In the genomic region with DNA sequence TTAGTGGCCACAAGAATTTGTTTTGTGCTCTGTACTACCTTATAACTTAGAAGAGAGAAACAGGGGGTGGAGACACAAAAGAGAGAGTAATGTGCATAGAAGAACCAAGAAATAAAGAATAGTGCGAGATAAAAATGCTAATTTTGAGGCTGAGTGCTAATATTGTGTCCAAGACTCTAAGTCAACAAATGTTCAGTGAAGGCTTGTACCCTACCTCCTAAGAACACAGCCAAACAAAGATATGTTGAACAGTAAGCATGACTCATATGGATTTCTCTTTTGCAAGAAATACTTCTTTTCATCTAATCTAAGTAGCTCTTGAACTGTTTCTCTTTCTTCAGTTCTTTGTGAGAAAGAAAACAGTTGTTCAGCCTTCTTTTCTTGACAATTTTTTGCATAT, we compare ENCODE assay signal across 1 cellular context.
TF ChIP-seq lines count a peak whose summit lies in the region.

No MANE protein-coding gene starts in this region.

TF ChIP-seq in GM23338, 12 proteins besides CTCF, POLR2A, EP300 and RAD21 (continued from another document):
- no peak for TF ChIP-seq ZNF462 (CRISPR knock-in tag; IDR thresholded peaks at IDR 0.05)
- TF ChIP-seq STAT1 (IDR thresholded peaks at IDR 0.05; ENCODE audit: unreplicated experiment): no peak
- no peak for TF ChIP-seq ZNF114 (CRISPR knock-in tag; IDR thresholded peaks at IDR 0.05)
- TF ChIP-seq REST (IDR thresholded peaks at IDR 0.05; ENCODE audit: unreplicated experiment): no peak
